26 cellular contexts compared by ENCODE assay signal in genomic region chr2:112915300-112916144, GRCh38. TPM values are rescaled to one million over a fixed set of nuclear protein-coding genes. Genes with fewer than 3 reads are reported as not detected.
DNase-seq lines count a peak whose midpoint lies in the region; ATAC-seq and TF ChIP-seq lines count a peak whose summit lies in the region.
"Had no signal": no experiment of that assay in that cellular context is flagged by ENCODE, and none has a peak within 500 bp of the region (broad histone marks: within the 10 kb centered on the region; RNA-seq: fewer than 3 reads in every experiment).

No MANE protein-coding gene starts in this region.

- H3K9me3 Mint-ChIP-seq in activated CD8-positive, alpha-beta T cell treated with anti-CD3 and anti-CD28 coated beads for 36 hours = no peaks in the 10 kb centered on the region
- H3K9me3 Mint-ChIP-seq in activated CD8-positive, alpha-beta T cell treated with anti-CD3 and anti-CD28 coated beads, Interleukin-2, amount 10 ng/mL, durations not matched to agents 7 days and 5 days (ENCODE audit: insufficient read depth) = no peaks in the 10 kb centered on the region
- H3K9me3 Mint-ChIP-seq in CD8-positive, alpha-beta memory T cell = peaks cover 0 to 2% (median 0%) of the 10 kb centered on the region in 5 donors
- H3K9me3 Mint-ChIP-seq in naive thymus-derived CD8-positive, alpha-beta T cell = peaks cover 0 to 11% (median 0%) of the 10 kb centered on the region in 9 donors
- H3K9me3 Mint-ChIP-seq: neural crest cell had no signal

- H3K36me3 Mint-ChIP-seq in activated CD8-positive, alpha-beta T cell treated with anti-CD3 and anti-CD28 coated beads for 36 hours (ENCODE audit: low read depth) = no peaks in the 10 kb centered on the region
- H3K36me3 Mint-ChIP-seq in activated CD8-positive, alpha-beta T cell treated with anti-CD3 and anti-CD28 coated beads, Interleukin-2, amount 10 ng/mL, durations not matched to agents 7 days and 5 days (ENCODE audit: low read depth) = no peaks in the 10 kb centered on the region
- H3K36me3 Mint-ChIP-seq in CD8-positive, alpha-beta memory T cell = no peaks in the 10 kb centered on the region
- no peaks in the 10 kb centered on the region for H3K36me3 Mint-ChIP-seq in naive thymus-derived CD8-positive, alpha-beta T cell

- peak overlapping the region; percentile 13 for H3K4me3 Mint-ChIP-seq in activated CD8-positive, alpha-beta T cell treated with anti-CD3 and anti-CD28 coated beads for 36 hours
- H3K4me3 Mint-ChIP-seq in activated CD8-positive, alpha-beta T cell treated with anti-CD3 and anti-CD28 coated beads, Interleukin-2, amount 10 ng/mL, durations not matched to agents 7 days and 5 days = no peak overlapping the region
- H3K4me3 Mint-ChIP-seq in CD8-positive, alpha-beta memory T cell = peak overlapping the region in 5 of 7 donors; percentile 17 to 65 (median 37)
- H3K4me3 Mint-ChIP-seq in naive thymus-derived CD8-positive, alpha-beta T cell = peak overlapping the region in 1 of 10 donors; percentile 13
- H3K4me3 Mint-ChIP-seq: neural crest cell had no signal

- TF ChIP-seq CTCF in activated CD8-positive, alpha-beta T cell treated with anti-CD3 and anti-CD28 coated beads for 36 hours (IDR thresholded peaks at IDR 0.05) = no peak

- no peak overlapping the region for H3K4me3 ChIP-seq in CD8-positive, alpha-beta memory T cell (ENCODE audit: low read length)
- H3K4me3 ChIP-seq: BLaER1, dorsolateral prefrontal cortex, GM12878, lung had no signal

- intact Hi-C loops in activated CD8-positive, alpha-beta T cell treated with anti-CD3 and anti-CD28 coated beads for 36 hours (cut with micrococcal nuclease) = no loop called here

- H3K27ac ChIP-seq in CD8-positive, alpha-beta memory T cell (ENCODE audit: low read depth, low read length) = no peak overlapping the region
- H3K27ac ChIP-seq: BLaER1, parathyroid adenoma had no signal

- no peaks in the 10 kb centered on the region for H3K27me3 Mint-ChIP-seq in activated CD8-positive, alpha-beta T cell treated with anti-CD3 and anti-CD28 coated beads for 36 hours
- H3K27me3 Mint-ChIP-seq in activated CD8-positive, alpha-beta T cell treated with anti-CD3 and anti-CD28 coated beads, Interleukin-2, amount 10 ng/mL, durations not matched to agents 7 days and 5 days (ENCODE audit: low read depth) = no peaks in the 10 kb centered on the region
- peaks cover 0 to 3% of the 10 kb centered on the region in 2 donors for H3K27me3 Mint-ChIP-seq in CD8-positive, alpha-beta memory T cell
- peaks cover 0 to 3% (median 0%) of the 10 kb centered on the region in 5 donors for H3K27me3 Mint-ChIP-seq in naive thymus-derived CD8-positive, alpha-beta T cell

- no peaks in the 10 kb centered on the region for H3K36me3 ChIP-seq in CD8-positive, alpha-beta memory T cell (ENCODE audit: insufficient read depth, low read length)
- H3K36me3 ChIP-seq: BLaER1 had no signal

- H3K4me1 ChIP-seq in CD8-positive, alpha-beta memory T cell (ENCODE audit: insufficient read depth, low read length) = peaks cover 27% of the 10 kb centered on the region
- H3K4me1 ChIP-seq: BLaER1, parathyroid adenoma had no signal

- CTCF ChIA-PET in activated CD8-positive, alpha-beta T cell treated with anti-CD3 and anti-CD28 coated beads for 36 hours (lab: Charles Lee) = interaction anchor here (0.8 to 4.9 kb wide), 7 partner anchors 9 to 166 kb away, joined by 3 to 28 read pairs (median 4); no protein-coding TSS in a partner anchor
- CTCF ChIA-PET in activated CD8-positive, alpha-beta T cell treated with anti-CD3 and anti-CD28 coated beads, Interleukin-2, amount 10 ng/mL, durations not matched to agents 7 days and 5 days (lab: Charles Lee) = interaction anchor here (1.4 to 4.5 kb wide), 7 partner anchors 13 to 166 kb away, joined by 3 to 20 read pairs (median 7); no protein-coding TSS in a partner anchor
- CTCF ChIA-PET in CD8-positive, alpha-beta memory T cell (lab: Charles Lee) = interaction anchor here (0.7 to 4.2 kb wide), 3 partner anchors 11 to 165 kb away, joined by 3 to 10 read pairs (median 5); no protein-coding TSS in a partner anchor

- peak overlapping the region; percentile 83 for H3K27ac Mint-ChIP-seq in activated CD8-positive, alpha-beta T cell treated with anti-CD3 and anti-CD28 coated beads for 36 hours
- H3K27ac Mint-ChIP-seq in activated CD8-positive, alpha-beta T cell treated with anti-CD3 and anti-CD28 coated beads, Interleukin-2, amount 10 ng/mL, durations not matched to agents 7 days and 5 days = no peak overlapping the region
- peak overlapping the region; percentile 69 to 94 (median 88) for H3K27ac Mint-ChIP-seq in CD8-positive, alpha-beta memory T cell
- H3K27ac Mint-ChIP-seq in naive thymus-derived CD8-positive, alpha-beta T cell = peak overlapping the region in 7 of 10 donors; percentile 12 to 92 (median 68)

- ATAC-seq in activated CD8-positive, alpha-beta T cell treated with anti-CD3 and anti-CD28 coated beads for 36 hours = peak; percentile 49
- no peak for ATAC-seq in activated CD8-positive, alpha-beta T cell treated with anti-CD3 and anti-CD28 coated beads, Interleukin-2, amount 10 ng/mL, durations not matched to agents 7 days and 5 days
- ATAC-seq in naive thymus-derived CD8-positive, alpha-beta T cell = peak in 1 of 2 donors; percentile 44
- no peak for ATAC-seq in GM19328 (IDR thresholded peaks at IDR 0.05; ENCODE audit: unreplicated experiment)
- ATAC-seq in GM19455 (IDR thresholded peaks at IDR 0.05; ENCODE audit: unreplicated experiment) = no peak
- ATAC-seq: right cardiac atrium had no signal

- peaks cover 31% of the 10 kb centered on the region for H3K4me1 Mint-ChIP-seq in activated CD8-positive, alpha-beta T cell treated with anti-CD3 and anti-CD28 coated beads for 36 hours (ENCODE audit: low read depth)
- H3K4me1 Mint-ChIP-seq in activated CD8-positive, alpha-beta T cell treated with anti-CD3 and anti-CD28 coated beads, Interleukin-2, amount 10 ng/mL, durations not matched to agents 7 days and 5 days (ENCODE audit: low read depth) = peaks cover 13% of the 10 kb centered on the region
- peaks cover 28 to 50% (median 33%) of the 10 kb centered on the region in 3 donors for H3K4me1 Mint-ChIP-seq in CD8-positive, alpha-beta memory T cell
- H3K4me1 Mint-ChIP-seq in naive thymus-derived CD8-positive, alpha-beta T cell = peaks cover 2 to 26% (median 8%) of the 10 kb centered on the region in 4 donors
- H3K4me1 Mint-ChIP-seq: neural crest cell had no signal

- H3K9me3 ChIP-seq in CD8-positive, alpha-beta memory T cell (ENCODE audit: low read length) = no peaks in the 10 kb centered on the region

- POLR2A ChIA-PET in activated CD8-positive, alpha-beta T cell treated with anti-CD3 and anti-CD28 coated beads for 36 hours (lab: Charles Lee) = interaction anchor here (0.6 to 2.6 kb wide), 6 partner anchors 12 to 283 kb away, joined by 3 to 6 read pairs (median 4); no protein-coding TSS in a partner anchor
- POLR2A ChIA-PET in activated CD8-positive, alpha-beta T cell treated with anti-CD3 and anti-CD28 coated beads, Interleukin-2, amount 10 ng/mL, durations not matched to agents 7 days and 5 days (lab: Charles Lee) = no interaction called here
- POLR2A ChIA-PET in CD8-positive, alpha-beta memory T cell (lab: Charles Lee) = no interaction called here
- POLR2A ChIA-PET in naive thymus-derived CD8-positive, alpha-beta T cell (lab: Charles Lee) = no interaction called here

- peak; percentile 47 for DNase-seq in activated CD8-positive, alpha-beta T cell treated with anti-CD3 and anti-CD28 coated beads for 36 hours
- no peak for DNase-seq in activated CD8-positive, alpha-beta T cell treated with anti-CD3 and anti-CD28 coated beads, Interleukin-2, amount 10 ng/mL, durations not matched to agents 7 days and 5 days
- DNase-seq in CD8-positive, alpha-beta memory T cell = no peak
- DNase-seq in activated T-cell treated with anti-CD3 and anti-CD28 coated beads, Interleukin-2, amount 50 U/mL, for 48 hours = peak; percentile 34 to 52
- DNase-seq in naive thymus-derived CD8-positive, alpha-beta T cell = no peak
- DNase-seq in NCI-H2107 (lab: John Stamatoyannopoulos, UW) = no peak
- DNase-seq: activated CD4-positive, CD25-positive, alpha-beta regulatory T cell; dorsolateral prefrontal cortex; Kasumi-1; MV-4-11; NCI-H146; NCI-H510A treated with DMSO at 0.1 percent for 48 hours; NK-92 treated with Interleukin-12 subunit alpha and Interleukin-12 subunit beta, amount 100 ng/mL, for 24 hours; right cardiac atrium; SHP77 treated with DMSO at 0.1 percent for 48 hours; substantia nigra had no signal

- H3K27me3 ChIP-seq in CD8-positive, alpha-beta memory T cell (ENCODE audit: insufficient read depth, low read length, poor library complexity, severe bottlenecking) = no peaks in the 10 kb centered on the region
- H3K27me3 ChIP-seq: BLaER1, dorsolateral prefrontal cortex had no signal

RNA-seq across cellular contexts. Expression of gene IL37, which starts 4.6 kb away (rescaled TPM):
- total RNA-seq in activated CD8-positive, alpha-beta T cell treated with anti-CD3 and anti-CD28 coated beads for 36 hours = not detected
- not detected for total RNA-seq in activated CD8-positive, alpha-beta T cell treated with anti-CD3 and anti-CD28 coated beads, Interleukin-2, amount 10 ng/mL, durations not matched to agents 7 days and 5 days
- not detected for total RNA-seq in CD8-positive, alpha-beta memory T cell
- polyA plus RNA-seq in CD8-positive, alpha-beta memory T cell = not detected
- not detected for total RNA-seq in naive thymus-derived CD8-positive, alpha-beta T cell
- not detected for polyA plus RNA-seq in naive thymus-derived CD8-positive, alpha-beta T cell
- total RNA-seq: dorsolateral prefrontal cortex, endothelial cell of umbilical vein, GM12878, H4, lung, right cardiac atrium, urinary bladder had no signal
- polyA plus RNA-seq: endothelial cell of umbilical vein, right cardiac atrium, urinary bladder had no signal

Comparison
In these comparisons a context has a peak if more than half of its experiments do, and no peak if none do; other contexts are left out.
1. DNase-seq: peak in activated CD8-positive, alpha-beta T cell treated with anti-CD3 and anti-CD28 coated beads for 36 hours (single experiment) and activated T-cell treated with anti-CD3 and anti-CD28 coated beads, Interleukin-2, amount 50 U/mL, for 48 hours (2 of 2); none in activated CD8-positive, alpha-beta T cell treated with anti-CD3 and anti-CD28 coated beads, Interleukin-2, amount 10 ng/mL, durations not matched to agents 7 days and 5 days (single experiment), CD8-positive, alpha-beta memory T cell (0 of 5), naive thymus-derived CD8-positive, alpha-beta T cell (0 of 10) and NCI-H2107 (single experiment).